In genomic region chr6:158818580-158819212, GRCh38 we compare ENCODE assay signal across 8 cellular contexts. TPM values are rescaled to one million over a fixed set of nuclear protein-coding genes. Genes with fewer than 3 reads are reported as not detected.
DNase-seq lines count a peak whose midpoint lies in the region; ATAC-seq and TF ChIP-seq lines count a peak whose summit lies in the region.

No MANE protein-coding gene starts in this region.

- H3K27ac Mint-ChIP-seq in osteocyte (ENCODE audit: unreplicated experiment): peak overlapping the region; percentile 69

- peaks cover 42% of the 10 kb centered on the region for H3K4me1 Mint-ChIP-seq in osteocyte (ENCODE audit: unreplicated experiment)

- no peaks in the 10 kb centered on the region for H3K9me3 Mint-ChIP-seq in osteocyte (ENCODE audit: unreplicated experiment)

- H3K4me3 Mint-ChIP-seq in osteocyte (ENCODE audit: unreplicated experiment): peak overlapping the region; percentile 74

- no peaks in the 10 kb centered on the region for H3K36me3 ChIP-seq in SJCRH30
- peaks cover 0 to 11% (median 2%) of the 10 kb centered on the region in 4 donors for H3K36me3 ChIP-seq in upper lobe of left lung

- H3K9me3 ChIP-seq in SJCRH30 (replicated peaks): no peaks in the 10 kb centered on the region; the same call in 1 of the 2 replicates
- H3K9me3 ChIP-seq in upper lobe of left lung: no peaks in the 10 kb centered on the region

- H3K4me3 ChIP-seq in SJCRH30: peak overlapping the region; percentile 81
- H3K4me3 ChIP-seq in upper lobe of left lung: peak overlapping the region; percentile 74 to 95 (median 86)

- H3K36me3 Mint-ChIP-seq in osteocyte (ENCODE audit: unreplicated experiment): no peaks in the 10 kb centered on the region

- ATAC-seq in GM19395 (IDR thresholded peaks at IDR 0.05; ENCODE audit: unreplicated experiment) (peak; percentile 45), HG03457 (IDR thresholded peaks at IDR 0.05; ENCODE audit: unreplicated experiment) (peak; percentile 13), upper lobe of left lung (ENCODE audit: low FRiP score in 2 of 2) (peak; percentile 45 to 66)

- 0% methylated on average over 6 to 29 of the region's 63 CpGs for WGBS in upper lobe of left lung, 2 donors

- H3K27ac ChIP-seq in SJCRH30: no peak overlapping the region
- peak overlapping the region; percentile 95 to 100 (median 98) for H3K27ac ChIP-seq in upper lobe of left lung

- H3K27me3 Mint-ChIP-seq in osteocyte (ENCODE audit: unreplicated experiment): no peaks in the 10 kb centered on the region

- DNase-seq in CD1c-positive myeloid dendritic cell (ENCODE audit: extremely low spot score): peak; percentile 80
- peak; percentile 72 to 74 for DNase-seq in SJCRH30
- DNase-seq in activated naive CD4-positive, alpha-beta T cell (lab: John Stamatoyannopoulos, UW): peak; percentile 50 to 61 (median 54)
- peak; percentile 71 for DNase-seq in germinal center (ENCODE audit: low spot score)
- DNase-seq in osteocyte (ENCODE audit: extremely low spot score, unreplicated experiment): peak; percentile 88
- DNase-seq in upper lobe of left lung: peak; percentile 59 to 93

- H3K27me3 ChIP-seq in SJCRH30 (no peaks in the 10 kb centered on the region), upper lobe of left lung (no peaks in the 10 kb centered on the region)

- no peak for TF ChIP-seq POLR2A in upper lobe of left lung (IDR thresholded peaks at IDR 0.05)

- TF ChIP-seq EP300 in upper lobe of left lung (IDR thresholded peaks at IDR 0.05): no peak

- H3K4me1 ChIP-seq in SJCRH30 (peaks cover 21% of the 10 kb centered on the region), upper lobe of left lung (peaks cover 22 to 52% (median 36%) of the 10 kb centered on the region in 4 donors)

- TF ChIP-seq CTCF in osteocyte (IDR thresholded peaks at IDR 0.05): no peak
- no peak for TF ChIP-seq CTCF in upper lobe of left lung (IDR thresholded peaks at IDR 0.05)

RNA-seq across cellular contexts. Expression of gene EZR, which starts 0.5 kb away (rescaled TPM):
- total RNA-seq in SJCRH30 (2014; rRNA removed; shearing (Covaris generic)): 41.9 and 44.6 TPM in 2 replicates
- total RNA-seq in osteocyte: 41.1 and 41.4 TPM in 2 replicates
- 100 to 1,000 TPM; 188 to 810 (median 346) TPM for total RNA-seq in upper lobe of left lung
